1 cellular context compared by ENCODE assay signal in the genomic region with DNA sequence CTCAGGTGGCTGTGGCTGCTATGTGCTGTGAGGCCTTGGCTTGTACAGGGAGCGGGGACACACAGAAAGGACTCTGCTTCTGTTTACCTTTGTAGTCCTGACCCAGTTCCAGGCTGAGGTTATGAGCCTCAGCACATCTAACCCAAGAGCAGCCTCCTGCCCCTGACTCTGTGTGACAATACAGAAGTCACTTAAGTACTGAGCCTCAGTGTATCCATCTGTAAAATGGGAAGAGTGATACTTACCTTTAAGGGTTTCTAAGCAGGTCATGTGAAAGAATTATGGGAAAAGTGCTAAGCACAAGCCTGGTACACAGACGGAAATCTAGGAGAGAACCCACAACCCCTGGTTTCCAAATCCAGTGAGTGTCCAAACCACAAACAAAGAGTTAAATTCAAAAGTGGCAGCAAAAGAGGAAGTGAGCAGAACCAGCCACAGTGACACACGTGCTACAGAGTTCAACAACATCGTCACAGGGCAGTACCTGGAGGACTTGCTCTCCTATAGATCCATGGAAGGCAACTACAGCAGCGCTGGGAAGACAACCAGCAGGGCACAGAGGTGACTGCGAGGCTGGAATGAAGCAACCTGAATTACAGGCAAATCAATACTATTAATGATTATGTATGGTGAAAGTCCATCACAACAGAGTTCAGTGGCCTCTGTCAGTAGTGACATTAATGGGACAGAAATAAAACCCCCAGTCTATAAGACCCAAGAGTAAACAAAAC.
TF ChIP-seq lines count a peak whose summit lies in the region.

No MANE protein-coding gene starts in this region.

TF ChIP-seq in HepG2, 621 proteins besides CTCF, POLR2A, EP300 and RAD21 (continued from another document and continues in another):
- TF ChIP-seq, protein P1, sequence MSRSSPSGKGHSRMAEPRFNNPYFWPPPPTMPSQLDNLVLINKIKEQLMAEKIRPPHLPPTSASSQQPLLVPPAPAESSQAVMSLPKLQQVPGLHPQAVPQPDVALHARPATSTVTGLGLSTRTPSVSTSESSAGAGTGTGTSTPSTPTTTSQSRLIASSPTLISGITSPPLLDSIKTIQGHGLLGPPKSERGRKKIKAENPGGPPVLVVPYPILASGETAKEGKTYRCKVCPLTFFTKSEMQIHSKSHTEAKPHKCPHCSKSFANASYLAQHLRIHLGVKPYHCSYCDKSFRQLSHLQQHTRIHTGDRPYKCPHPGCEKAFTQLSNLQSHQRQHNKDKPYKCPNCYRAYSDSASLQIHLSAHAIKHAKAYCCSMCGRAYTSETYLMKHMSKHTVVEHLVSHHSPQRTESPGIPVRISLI (CRISPR knock-in tag; IDR thresholded peaks at IDR 0.05; ENCODE audit: borderline replicate concordance): no peak
- TF ChIP-seq, protein P2, sequence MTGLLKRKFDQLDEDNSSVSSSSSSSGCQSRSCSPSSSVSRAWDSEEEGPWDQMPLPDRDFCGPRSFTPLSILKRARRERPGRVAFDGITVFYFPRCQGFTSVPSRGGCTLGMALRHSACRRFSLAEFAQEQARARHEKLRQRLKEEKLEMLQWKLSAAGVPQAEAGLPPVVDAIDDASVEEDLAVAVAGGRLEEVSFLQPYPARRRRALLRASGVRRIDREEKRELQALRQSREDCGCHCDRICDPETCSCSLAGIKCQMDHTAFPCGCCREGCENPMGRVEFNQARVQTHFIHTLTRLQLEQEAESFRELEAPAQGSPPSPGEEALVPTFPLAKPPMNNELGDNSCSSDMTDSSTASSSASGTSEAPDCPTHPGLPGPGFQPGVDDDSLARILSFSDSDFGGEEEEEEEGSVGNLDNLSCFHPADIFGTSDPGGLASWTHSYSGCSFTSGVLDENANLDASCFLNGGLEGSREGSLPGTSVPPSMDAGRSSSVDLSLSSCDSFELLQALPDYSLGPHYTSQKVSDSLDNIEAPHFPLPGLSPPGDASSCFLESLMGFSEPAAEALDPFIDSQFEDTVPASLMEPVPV (CRISPR knock-in tag; IDR thresholded peaks at IDR 0.05): no peak
- TF ChIP-seq SIX1 (CRISPR knock-in tag; IDR thresholded peaks at IDR 0.05; ENCODE audit: borderline replicate concordance): no peak
- no peak for TF ChIP-seq ZNF446 (CRISPR knock-in tag; IDR thresholded peaks at IDR 0.05)
- no peak for TF ChIP-seq CENPX (CRISPR knock-in tag; IDR thresholded peaks at IDR 0.05)
- TF ChIP-seq ZNF572 (CRISPR knock-in tag; IDR thresholded peaks at IDR 0.05): 0 out of 2 replicates have a peak, but pooled peaks have one; percentile 34
- TF ChIP-seq, protein P3, sequence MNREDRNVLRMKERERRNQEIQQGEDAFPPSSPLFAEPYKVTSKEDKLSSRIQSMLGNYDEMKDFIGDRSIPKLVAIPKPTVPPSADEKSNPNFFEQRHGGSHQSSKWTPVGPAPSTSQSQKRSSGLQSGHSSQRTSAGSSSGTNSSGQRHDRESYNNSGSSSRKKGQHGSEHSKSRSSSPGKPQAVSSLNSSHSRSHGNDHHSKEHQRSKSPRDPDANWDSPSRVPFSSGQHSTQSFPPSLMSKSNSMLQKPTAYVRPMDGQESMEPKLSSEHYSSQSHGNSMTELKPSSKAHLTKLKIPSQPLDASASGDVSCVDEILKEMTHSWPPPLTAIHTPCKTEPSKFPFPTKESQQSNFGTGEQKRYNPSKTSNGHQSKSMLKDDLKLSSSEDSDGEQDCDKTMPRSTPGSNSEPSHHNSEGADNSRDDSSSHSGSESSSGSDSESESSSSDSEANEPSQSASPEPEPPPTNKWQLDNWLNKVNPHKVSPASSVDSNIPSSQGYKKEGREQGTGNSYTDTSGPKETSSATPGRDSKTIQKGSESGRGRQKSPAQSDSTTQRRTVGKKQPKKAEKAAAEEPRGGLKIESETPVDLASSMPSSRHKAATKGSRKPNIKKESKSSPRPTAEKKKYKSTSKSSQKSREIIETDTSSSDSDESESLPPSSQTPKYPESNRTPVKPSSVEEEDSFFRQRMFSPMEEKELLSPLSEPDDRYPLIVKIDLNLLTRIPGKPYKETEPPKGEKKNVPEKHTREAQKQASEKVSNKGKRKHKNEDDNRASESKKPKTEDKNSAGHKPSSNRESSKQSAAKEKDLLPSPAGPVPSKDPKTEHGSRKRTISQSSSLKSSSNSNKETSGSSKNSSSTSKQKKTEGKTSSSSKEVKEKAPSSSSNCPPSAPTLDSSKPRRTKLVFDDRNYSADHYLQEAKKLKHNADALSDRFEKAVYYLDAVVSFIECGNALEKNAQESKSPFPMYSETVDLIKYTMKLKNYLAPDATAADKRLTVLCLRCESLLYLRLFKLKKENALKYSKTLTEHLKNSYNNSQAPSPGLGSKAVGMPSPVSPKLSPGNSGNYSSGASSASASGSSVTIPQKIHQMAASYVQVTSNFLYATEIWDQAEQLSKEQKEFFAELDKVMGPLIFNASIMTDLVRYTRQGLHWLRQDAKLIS (CRISPR knock-in tag; IDR thresholded peaks at IDR 0.05): no peak
- no peak for TF ChIP-seq MAFG (CRISPR knock-in tag; IDR thresholded peaks at IDR 0.05)
- no peak for TF ChIP-seq KLF12 (CRISPR knock-in tag; IDR thresholded peaks at IDR 0.05; ENCODE audit: borderline replicate concordance)
- TF ChIP-seq ZNF766 (CRISPR knock-in tag; IDR thresholded peaks at IDR 0.05; ENCODE audit: borderline replicate concordance): no peak
- TF ChIP-seq, protein P4, sequence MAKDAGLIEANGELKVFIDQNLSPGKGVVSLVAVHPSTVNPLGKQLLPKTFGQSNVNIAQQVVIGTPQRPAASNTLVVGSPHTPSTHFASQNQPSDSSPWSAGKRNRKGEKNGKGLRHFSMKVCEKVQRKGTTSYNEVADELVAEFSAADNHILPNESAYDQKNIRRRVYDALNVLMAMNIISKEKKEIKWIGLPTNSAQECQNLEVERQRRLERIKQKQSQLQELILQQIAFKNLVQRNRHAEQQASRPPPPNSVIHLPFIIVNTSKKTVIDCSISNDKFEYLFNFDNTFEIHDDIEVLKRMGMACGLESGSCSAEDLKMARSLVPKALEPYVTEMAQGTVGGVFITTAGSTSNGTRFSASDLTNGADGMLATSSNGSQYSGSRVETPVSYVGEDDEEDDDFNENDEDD (CRISPR knock-in tag; IDR thresholded peaks at IDR 0.05; ENCODE audit: borderline replicate concordance): no peak
- TF ChIP-seq SNAPC2 (CRISPR knock-in tag; IDR thresholded peaks at IDR 0.05): no peak
- TF ChIP-seq KMT2B (CRISPR knock-in tag; IDR thresholded peaks at IDR 0.05): no peak
- TF ChIP-seq ATAD3A (CRISPR knock-in tag; IDR thresholded peaks at IDR 0.05): no peak
- peak; percentile 43 for TF ChIP-seq RBM22 (optimal IDR thresholded peaks at IDR 0.05; ENCODE audit: low read length)
- TF ChIP-seq, protein P5, sequence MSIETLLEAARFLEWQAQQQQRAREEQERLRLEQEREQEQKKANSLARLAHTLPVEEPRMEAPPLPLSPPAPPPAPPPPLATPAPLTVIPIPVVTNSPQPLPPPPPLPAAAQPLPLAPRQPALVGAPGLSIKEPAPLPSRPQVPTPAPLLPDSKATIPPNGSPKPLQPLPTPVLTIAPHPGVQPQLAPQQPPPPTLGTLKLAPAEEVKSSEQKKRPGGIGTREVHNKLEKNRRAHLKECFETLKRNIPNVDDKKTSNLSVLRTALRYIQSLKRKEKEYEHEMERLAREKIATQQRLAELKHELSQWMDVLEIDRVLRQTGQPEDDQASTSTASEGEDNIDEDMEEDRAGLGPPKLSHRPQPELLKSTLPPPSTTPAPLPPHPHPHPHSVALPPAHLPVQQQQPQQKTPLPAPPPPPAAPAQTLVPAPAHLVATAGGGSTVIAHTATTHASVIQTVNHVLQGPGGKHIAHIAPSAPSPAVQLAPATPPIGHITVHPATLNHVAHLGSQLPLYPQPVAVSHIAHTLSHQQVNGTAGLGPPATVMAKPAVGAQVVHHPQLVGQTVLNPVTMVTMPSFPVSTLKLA (IDR thresholded peaks at IDR 0.05): no peak
- peak; percentile 99 for TF ChIP-seq ZNF629 (CRISPR knock-in tag; conservative IDR thresholded peaks at IDR 0.05)
- TF ChIP-seq ZNF75D (CRISPR knock-in tag; IDR thresholded peaks at IDR 0.05; ENCODE audit: borderline replicate concordance): no peak
- TF ChIP-seq, protein P6, sequence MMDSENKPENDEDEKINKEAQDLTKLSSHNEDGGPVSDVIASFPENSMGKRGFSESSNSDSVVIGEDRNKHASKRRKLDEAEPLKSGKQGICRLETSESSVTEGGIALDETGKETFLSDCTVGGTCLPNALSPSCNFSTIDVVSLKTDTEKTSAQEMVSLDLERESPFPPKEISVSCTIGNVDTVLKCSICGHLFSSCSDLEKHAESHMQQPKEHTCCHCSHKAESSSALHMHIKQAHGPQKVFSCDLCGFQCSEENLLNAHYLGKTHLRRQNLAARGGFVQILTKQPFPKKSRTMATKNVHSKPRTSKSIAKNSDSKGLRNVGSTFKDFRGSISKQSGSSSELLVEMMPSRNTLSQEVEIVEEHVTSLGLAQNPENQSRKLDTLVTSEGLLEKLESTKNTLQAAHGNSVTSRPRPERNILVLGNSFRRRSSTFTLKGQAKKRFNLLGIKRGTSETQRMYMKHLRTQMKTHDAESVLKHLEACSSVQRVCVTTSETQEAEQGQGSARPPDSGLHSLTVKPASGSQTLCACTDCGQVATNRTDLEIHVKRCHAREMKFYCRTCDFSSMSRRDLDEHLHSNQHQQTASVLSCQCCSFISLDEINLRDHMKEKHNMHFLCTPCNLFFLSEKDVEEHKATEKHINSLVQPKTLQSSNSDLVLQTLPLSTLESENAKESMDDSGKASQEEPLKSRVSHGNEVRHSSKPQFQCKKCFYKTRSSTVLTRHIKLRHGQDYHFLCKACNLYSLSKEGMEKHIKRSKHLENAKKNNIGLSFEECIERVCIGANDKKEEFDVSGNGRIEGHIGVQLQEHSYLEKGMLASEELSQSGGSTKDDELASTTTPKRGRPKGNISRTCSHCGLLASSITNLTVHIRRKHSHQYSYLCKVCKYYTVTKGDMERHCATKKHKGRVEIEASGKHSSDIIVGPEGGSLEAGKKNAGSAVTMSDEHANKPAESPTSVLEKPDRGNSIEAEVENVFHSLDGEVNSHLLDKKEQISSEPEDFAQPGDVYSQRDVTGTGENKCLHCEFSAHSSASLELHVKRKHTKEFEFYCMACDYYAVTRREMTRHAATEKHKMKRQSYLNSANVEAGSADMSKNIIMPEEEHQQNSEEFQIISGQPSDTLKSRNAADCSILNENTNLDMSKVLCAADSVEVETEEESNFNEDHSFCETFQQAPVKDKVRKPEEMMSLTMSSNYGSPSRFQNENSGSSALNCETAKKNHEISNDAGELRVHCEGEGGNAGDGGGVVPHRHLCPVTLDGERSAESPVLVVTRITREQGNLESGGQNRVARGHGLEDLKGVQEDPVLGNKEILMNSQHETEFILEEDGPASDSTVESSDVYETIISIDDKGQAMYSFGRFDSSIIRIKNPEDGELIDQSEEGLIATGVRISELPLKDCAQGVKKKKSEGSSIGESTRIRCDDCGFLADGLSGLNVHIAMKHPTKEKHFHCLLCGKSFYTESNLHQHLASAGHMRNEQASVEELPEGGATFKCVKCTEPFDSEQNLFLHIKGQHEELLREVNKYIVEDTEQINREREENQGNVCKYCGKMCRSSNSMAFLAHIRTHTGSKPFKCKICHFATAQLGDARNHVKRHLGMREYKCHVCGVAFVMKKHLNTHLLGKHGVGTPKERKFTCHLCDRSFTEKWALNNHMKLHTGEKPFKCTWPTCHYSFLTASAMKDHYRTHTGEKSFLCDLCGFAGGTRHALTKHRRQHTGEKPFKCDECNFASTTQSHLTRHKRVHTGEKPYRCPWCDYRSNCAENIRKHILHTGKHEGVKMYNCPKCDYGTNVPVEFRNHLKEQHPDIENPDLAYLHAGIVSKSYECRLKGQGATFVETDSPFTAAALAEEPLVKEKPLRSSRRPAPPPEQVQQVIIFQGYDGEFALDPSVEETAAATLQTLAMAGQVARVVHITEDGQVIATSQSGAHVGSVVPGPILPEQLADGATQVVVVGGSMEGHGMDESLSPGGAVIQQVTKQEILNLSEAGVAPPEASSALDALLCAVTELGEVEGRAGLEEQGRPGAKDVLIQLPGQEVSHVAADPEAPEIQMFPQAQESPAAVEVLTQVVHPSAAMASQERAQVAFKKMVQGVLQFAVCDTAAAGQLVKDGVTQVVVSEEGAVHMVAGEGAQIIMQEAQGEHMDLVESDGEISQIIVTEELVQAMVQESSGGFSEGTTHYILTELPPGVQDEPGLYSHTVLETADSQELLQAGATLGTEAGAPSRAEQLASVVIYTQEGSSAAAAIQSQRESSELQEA (CRISPR knock-in tag; IDR thresholded peaks at IDR 0.05; ENCODE audit: not compliant biosample characterization): no peak
- no peak for TF ChIP-seq TBP (CRISPR knock-in tag; IDR thresholded peaks at IDR 0.05)
- TF ChIP-seq HNF4A (CRISPR knock-in tag; IDR thresholded peaks at IDR 0.05): peak; percentile 30; the same call in 1 of the 2 replicates
- no peak for TF ChIP-seq RELA (CRISPR knock-in tag; IDR thresholded peaks at IDR 0.05)
- no peak for TF ChIP-seq SIN3A (IDR thresholded peaks at IDR 0.05; ENCODE audit: borderline replicate concordance, low read depth, low read length)
- no peak for TF ChIP-seq ZNF850 (CRISPR knock-in tag; conservative IDR thresholded peaks at IDR 0.05)
- TF ChIP-seq ZNF124 (CRISPR knock-in tag; IDR thresholded peaks at IDR 0.05): no peak
- no peak for TF ChIP-seq SRY (CRISPR knock-in tag; IDR thresholded peaks at IDR 0.05)
- TF ChIP-seq ATF7 (IDR thresholded peaks at IDR 0.05): no peak
- no peak for TF ChIP-seq ATF7 (CRISPR knock-in tag; IDR thresholded peaks at IDR 0.05)
- TF ChIP-seq CEBPB (IDR thresholded peaks at IDR 0.05; ENCODE audit: borderline replicate concordance, low read depth, low read length): no peak; the same call in 1 of the 2 replicates
- no peak for TF ChIP-seq NR1H2 (CRISPR knock-in tag; IDR thresholded peaks at IDR 0.05; ENCODE audit: borderline replicate concordance, low read depth)
- TF ChIP-seq ZNF674 (CRISPR knock-in tag; IDR thresholded peaks at IDR 0.05; ENCODE audit: low read depth): no peak
- TF ChIP-seq SRSF4 (IDR thresholded peaks at IDR 0.05; ENCODE audit: low read depth, low read length, poor library complexity, severe bottlenecking): no peak
- TF ChIP-seq, protein P7, sequence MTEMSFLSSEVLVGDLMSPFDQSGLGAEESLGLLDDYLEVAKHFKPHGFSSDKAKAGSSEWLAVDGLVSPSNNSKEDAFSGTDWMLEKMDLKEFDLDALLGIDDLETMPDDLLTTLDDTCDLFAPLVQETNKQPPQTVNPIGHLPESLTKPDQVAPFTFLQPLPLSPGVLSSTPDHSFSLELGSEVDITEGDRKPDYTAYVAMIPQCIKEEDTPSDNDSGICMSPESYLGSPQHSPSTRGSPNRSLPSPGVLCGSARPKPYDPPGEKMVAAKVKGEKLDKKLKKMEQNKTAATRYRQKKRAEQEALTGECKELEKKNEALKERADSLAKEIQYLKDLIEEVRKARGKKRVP (CRISPR knock-in tag; IDR thresholded peaks at IDR 0.05): no peak
- TF ChIP-seq, protein P8, sequence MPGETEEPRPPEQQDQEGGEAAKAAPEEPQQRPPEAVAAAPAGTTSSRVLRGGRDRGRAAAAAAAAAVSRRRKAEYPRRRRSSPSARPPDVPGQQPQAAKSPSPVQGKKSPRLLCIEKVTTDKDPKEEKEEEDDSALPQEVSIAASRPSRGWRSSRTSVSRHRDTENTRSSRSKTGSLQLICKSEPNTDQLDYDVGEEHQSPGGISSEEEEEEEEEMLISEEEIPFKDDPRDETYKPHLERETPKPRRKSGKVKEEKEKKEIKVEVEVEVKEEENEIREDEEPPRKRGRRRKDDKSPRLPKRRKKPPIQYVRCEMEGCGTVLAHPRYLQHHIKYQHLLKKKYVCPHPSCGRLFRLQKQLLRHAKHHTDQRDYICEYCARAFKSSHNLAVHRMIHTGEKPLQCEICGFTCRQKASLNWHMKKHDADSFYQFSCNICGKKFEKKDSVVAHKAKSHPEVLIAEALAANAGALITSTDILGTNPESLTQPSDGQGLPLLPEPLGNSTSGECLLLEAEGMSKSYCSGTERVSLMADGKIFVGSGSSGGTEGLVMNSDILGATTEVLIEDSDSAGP (CRISPR knock-in tag; IDR thresholded peaks at IDR 0.05; ENCODE audit: borderline replicate concordance): no peak
- TF ChIP-seq ZNF326 (CRISPR knock-in tag; IDR thresholded peaks at IDR 0.05; ENCODE audit: borderline replicate concordance): no peak
- TF ChIP-seq ZMAT3 (CRISPR knock-in tag; conservative IDR thresholded peaks at IDR 0.05): no peak
- TF ChIP-seq KDM4B (CRISPR knock-in tag; IDR thresholded peaks at IDR 0.05): no peak
- TF ChIP-seq PTBP1 (IDR thresholded peaks at IDR 0.05; ENCODE audit: low read depth, low read length, poor library complexity, severe bottlenecking): no peak
- TF ChIP-seq IRX3 (CRISPR knock-in tag; IDR thresholded peaks at IDR 0.05; ENCODE audit: borderline replicate concordance, low read depth): no peak
